In the genomic region with DNA sequence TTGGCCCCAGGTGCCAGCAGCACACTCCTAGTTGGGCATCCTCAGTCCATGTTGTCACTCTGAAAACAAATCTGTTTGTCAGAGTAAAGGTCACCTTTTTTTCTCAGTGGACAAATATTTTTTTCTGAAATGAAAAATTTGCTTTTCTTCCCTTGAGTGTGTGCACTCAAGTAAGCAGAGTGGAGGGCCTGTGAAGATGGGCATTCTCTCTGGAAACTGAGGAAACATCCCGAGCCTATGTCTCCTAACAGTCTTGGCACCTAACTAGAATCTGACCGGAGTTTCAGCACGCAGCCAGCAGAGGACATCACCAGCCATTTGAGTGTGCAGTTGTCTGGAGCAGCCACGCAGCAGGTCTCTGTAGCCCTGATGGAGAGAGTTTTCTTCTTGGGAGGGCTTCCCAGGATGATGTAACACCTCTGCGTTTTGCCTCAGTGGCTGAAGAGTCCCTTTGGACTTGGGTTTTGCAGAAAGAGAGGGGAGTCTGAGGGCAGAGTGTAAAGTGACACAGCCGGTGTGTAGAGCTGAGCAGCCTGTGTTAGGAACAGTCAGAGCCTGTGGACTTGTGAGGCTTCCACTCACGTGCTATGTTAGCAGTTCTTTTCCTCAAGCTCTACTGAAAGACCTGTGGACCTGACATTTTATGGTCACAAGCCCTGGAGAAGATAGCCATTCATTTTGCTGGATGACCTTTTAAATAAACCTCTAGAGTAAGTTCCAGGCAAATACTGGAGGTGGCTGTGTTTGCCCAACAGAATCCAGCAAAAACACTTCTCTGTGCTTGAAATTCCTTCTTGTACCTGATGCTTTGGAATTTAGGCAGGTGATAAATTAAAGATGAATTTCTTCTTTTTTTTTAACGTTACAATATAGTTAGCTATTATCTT, we compare ENCODE assay signal across 10 cellular contexts. TPM values are rescaled to one million over a fixed set of nuclear protein-coding genes. Genes with fewer than 3 reads are reported as not detected.
A peak's percentile ranks its signal among the peaks of the same experiment; 100 is the strongest.
DNase-seq lines count a peak whose midpoint lies in the region; ATAC-seq and TF ChIP-seq lines count a peak whose summit lies in the region.
"Had no signal": no experiment of that assay in that cellular context is flagged by ENCODE, and none has a peak within 500 bp of the region (broad histone marks: within the 10 kb centered on the region; RNA-seq: fewer than 3 reads in every experiment).

No MANE protein-coding gene starts in this region.

- WGBS in spleen, 5 donors = 82 to 92% (median 85%) methylated on average over 8 of the region's 8 CpGs

- CTCF ChIA-PET in HEK293T (lab: Yijun Ruan, JAX) = interaction anchor here (0.9 to 3.7 kb wide), 5 partner anchors 10 to 82 kb away, joined by 3 to 19 read pairs (median 5); no protein-coding TSS in a partner anchor

- POLR2A ChIA-PET in HEK293T (lab: Yijun Ruan, JAX) = interaction anchor here (0.7 to 1.5 kb wide), 7 partner anchors 10 to 304 kb away, joined by 3 to 7 read pairs (median 4); partner anchors contain the start of gene ABHD2

- DNase-seq in HEK293T (ENCODE audit: extremely low spot score) (peak; percentile 61), astrocyte of the spinal cord (ENCODE audit: low read depth, low spot score) (peak; percentile 38), hypothalamus (lab: John Stamatoyannopoulos, UW) (peak in 27 of 51 donors; percentile 10 to 69 (median 37)), spleen (no peak), HUDEP-2 (lab: John Stamatoyannopoulos, UW; ENCODE audit: unreplicated experiment in 76 of 76) (no peak), A172 (ENCODE audit: low spot score) (no peak)
- DNase-seq in activated CD4-positive, alpha-beta T cell treated with anti-CD3 and anti-CD28 coated beads for 4 hours = no peak
- DNase-seq: NCI-H1694 treated with DMSO at 0.1 percent for 48 hours; stimulated activated naive CD4-positive, alpha-beta T cell had no signal

- peaks cover 45 to 100% (median 77%) of the 10 kb centered on the region in 6 donors for H3K4me1 ChIP-seq in spleen

- no peak for TF ChIP-seq POLR2A in spleen (IDR thresholded peaks at IDR 0.05)

- no peaks in the 10 kb centered on the region for H3K27me3 ChIP-seq in spleen (replicated peaks in 1 of 7)

- peak; percentile 39 for TF ChIP-seq CTCF in astrocyte of the spinal cord (IDR thresholded peaks at IDR 0.05; ENCODE audit: low read depth, low read length)
- TF ChIP-seq CTCF in spleen (IDR thresholded peaks at IDR 0.05 in 8 of 11, conservative IDR thresholded peaks at IDR 0.05 in 3 of 11) = no peak

- H3K36me3 ChIP-seq in spleen = peaks cover 0 to 52% (median 0%) of the 10 kb centered on the region in 6 donors

- no peaks in the 10 kb centered on the region for H3K9me3 ChIP-seq in spleen

- H3K27ac ChIP-seq in spleen = peak overlapping the region in 7 of 8 donors; percentile 11 to 91 (median 86)

- in situ Hi-C loops in astrocyte of the spinal cord (cut with HindIII; ENCODE audit: low sequenced_read_pairs) = no loop called here

- intact Hi-C loops in spleen (cut with DNase I; ENCODE audit: low total_unique reads) = no loop called here

- ATAC-seq in HG02623 (IDR thresholded peaks at IDR 0.05; ENCODE audit: unreplicated experiment) = no peak

- H3K4me3 ChIP-seq in astrocyte of the spinal cord (ENCODE audit: low read depth, low read length) = no peak overlapping the region
- H3K4me3 ChIP-seq in spleen = no peak overlapping the region

TF ChIP-seq in HEK293T, 16 proteins besides CTCF, POLR2A, EP300 and RAD21:
- TF ChIP-seq L3MBTL2 (conservative IDR thresholded peaks at IDR 0.05) (no peak), FOXK2 (IDR thresholded peaks at IDR 0.05) (no peak), NFRKB (IDR thresholded peaks at IDR 0.05) (no peak), HDGF (IDR thresholded peaks at IDR 0.05; ENCODE audit: borderline replicate concordance) (0 out of 2 replicates have a peak, but pooled peaks have one; percentile 79), SUZ12 (IDR thresholded peaks at IDR 0.05) (no peak), TARDBP (IDR thresholded peaks at IDR 0.05) (no peak)
TF ChIP-seq in HEK293T: peak in this region for 1.

RNA-seq across cellular contexts. Expression of gene ABHD2, which starts 51.6 kb away (rescaled TPM):
- total RNA-seq in spleen = 100 to 1,000 TPM in 5 of 7 donors, 10 to 100 TPM in 2; 83.9 to 158 (median 123) TPM
- 1 to 10 TPM; 2.1 to 8.2 (median 3.2) TPM for polyA plus RNA-seq in spleen
- total RNA-seq in A172 (2014; rRNA removed; shearing (Covaris generic)) = 25.7 and 36.6 TPM in 2 replicates

Comparison
In these comparisons a context has a peak if more than half of its experiments do, and no peak if none do; other contexts are left out.
1. DNase-seq: peak in HEK293T (single experiment), astrocyte of the spinal cord (single experiment) and hypothalamus (27 of 51); none in spleen (single experiment), HUDEP-2 (0 of 76), activated CD4-positive, alpha-beta T cell treated with anti-CD3 and anti-CD28 coated beads for 4 hours (0 of 2) and A172 (single experiment).